In genomic region chr14:100317389-100317788, GRCh38 we compare ENCODE assay signal across 19 cellular contexts. TPM values are rescaled to one million over a fixed set of nuclear protein-coding genes. Genes with fewer than 3 reads are reported as not detected.
DNase-seq lines count a peak whose midpoint lies in the region; ATAC-seq and TF ChIP-seq lines count a peak whose summit lies in the region.
"Had no signal": no experiment of that assay in that cellular context is flagged by ENCODE, and none has a peak within 500 bp of the region (broad histone marks: within the 10 kb centered on the region; RNA-seq: fewer than 3 reads in every experiment).

No MANE protein-coding gene starts in this region.

- H3K4me3 ChIP-seq in muscle layer of colon (ENCODE audit: low read depth in 1 of 2, low read length in 2 of 2): peak overlapping the region in 1 of 2 donors; percentile 52
- no peak overlapping the region for H3K4me3 ChIP-seq in mammary epithelial cell (replicated peaks in 1 of 3; ENCODE audit: insufficient read depth in 1 of 3, low read depth in 2 of 3, low read length in 3 of 3)

- H3K36me3 ChIP-seq in muscle layer of colon (ENCODE audit: insufficient read depth, low read length) (no peaks in the 10 kb centered on the region), mammary epithelial cell (ENCODE audit: insufficient read depth, low read length) (no peaks in the 10 kb centered on the region)

- no peak for TF ChIP-seq CTCF in activated B cell treated with CpG ODN at 0.5 μM for 24 hours (IDR thresholded peaks at IDR 0.05)
- no peak for TF ChIP-seq CTCF in mammary epithelial cell (conservative IDR thresholded peaks at IDR 0.05 in 1 of 2, IDR thresholded peaks at IDR 0.05 in 1 of 2; ENCODE audit: extremely low read depth in 1 of 2, insufficient read depth in 1 of 2, low read depth in 1 of 2, low read length in 2 of 2)

- H3K27me3 ChIP-seq in muscle layer of colon (ENCODE audit: control insufficient read depth in 1 of 2, insufficient read depth in 2 of 2, low read length in 2 of 2) (no peaks in the 10 kb centered on the region), mammary epithelial cell (ENCODE audit: insufficient read depth, low read length) (no peaks in the 10 kb centered on the region)

- H3K27ac ChIP-seq in muscle layer of colon (ENCODE audit: low read depth, low read length) (no peak overlapping the region), mammary epithelial cell (ENCODE audit: insufficient read depth, low read depth, low read length) (no peak overlapping the region)

- POLR2A ChIA-PET in activated naive CD8-positive, alpha-beta T cell treated with anti-CD3 and anti-CD28 coated beads, Interleukin-2, amount 10 ng/mL, durations not matched to agents 7 days and 5 days (lab: Charles Lee): no interaction called here
- POLR2A ChIA-PET in activated B cell treated with CpG ODN at 0.5 μM for 24 hours (lab: Charles Lee): interaction anchor here (0.6 to 0.7 kb wide), 2 partner anchors 24 to 1696 kb away, joined by 3 to 9 read pairs; no protein-coding TSS in a partner anchor

- no peaks in the 10 kb centered on the region for H3K9me3 Mint-ChIP-seq in activated naive CD8-positive, alpha-beta T cell treated with anti-CD3 and anti-CD28 coated beads, Interleukin-2, amount 10 ng/mL, durations not matched to agents 7 days and 5 days
- H3K9me3 Mint-ChIP-seq in activated naive CD8-positive, alpha-beta T cell treated with anti-CD3 and anti-CD28 coated beads, Interleukin-2, amount 50 U/mL, for 24 hours: no peaks in the 10 kb centered on the region
- no peaks in the 10 kb centered on the region for H3K9me3 Mint-ChIP-seq in activated B cell treated with CpG ODN at 0.5 μM for 24 hours
- H3K9me3 Mint-ChIP-seq in stimulated activated naive B cell treated with anti-CD40 and anti-IgM and Interleukin-4, amounts not matched to agents 10 μg/mL and 1 μg/mL and 100 μg/mL, for 72 hours: no peaks in the 10 kb centered on the region
- H3K9me3 Mint-ChIP-seq: WTC11 had no signal

- H4K20me1 ChIP-seq in mammary epithelial cell (ENCODE audit: insufficient read depth, low read length): no peaks in the 10 kb centered on the region

- intact Hi-C loops in activated B cell treated with CpG ODN at 0.5 μM for 24 hours (cut with micrococcal nuclease): no loop called here
- intact Hi-C loops in mammary epithelial cell (cut with micrococcal nuclease): no loop called here

- 89% methylated on average over 6 of the region's 6 CpGs for WGBS in mammary epithelial cell (ENCODE audit: low coverage, missing lambda C conversion rate)

- no peak overlapping the region for H3K4me2 ChIP-seq in mammary epithelial cell (ENCODE audit: insufficient read depth, low read depth, low read length)

- CTCF ChIA-PET in activated B cell treated with CpG ODN at 0.5 μM for 24 hours (lab: Charles Lee): interaction anchor here (0.5 to 1.4 kb wide), 2 partner anchors 32 to 60 kb away, joined by 4 read pairs; no protein-coding TSS in a partner anchor
- CTCF ChIA-PET in mammary epithelial cell (lab: Charles Lee; ENCODE audit: low non-redundant PET): no interaction called here

- peaks cover 4% of the 10 kb centered on the region for H3K27me3 Mint-ChIP-seq in activated naive CD8-positive, alpha-beta T cell treated with anti-CD3 and anti-CD28 coated beads, Interleukin-2, amount 10 ng/mL, durations not matched to agents 7 days and 5 days
- H3K27me3 Mint-ChIP-seq in activated naive CD8-positive, alpha-beta T cell treated with anti-CD3 and anti-CD28 coated beads, Interleukin-2, amount 50 U/mL, for 24 hours: no peaks in the 10 kb centered on the region
- no peaks in the 10 kb centered on the region for H3K27me3 Mint-ChIP-seq in activated B cell treated with CpG ODN at 0.5 μM for 24 hours
- no peaks in the 10 kb centered on the region for H3K27me3 Mint-ChIP-seq in stimulated activated naive B cell treated with anti-CD40 and anti-IgM and Interleukin-4, amounts not matched to agents 10 μg/mL and 1 μg/mL and 100 μg/mL, for 72 hours

- ATAC-seq in activated naive CD8-positive, alpha-beta T cell treated with anti-CD3 and anti-CD28 coated beads, Interleukin-2, amount 10 ng/mL, durations not matched to agents 7 days and 5 days (ENCODE audit: low read depth): no peak
- ATAC-seq in activated naive CD8-positive, alpha-beta T cell treated with anti-CD3 and anti-CD28 coated beads, Interleukin-2, amount 50 U/mL, for 24 hours: no peak
- ATAC-seq in activated B cell treated with CpG ODN at 0.5 μM for 24 hours (ENCODE audit: low read depth): no peak
- no peak for ATAC-seq in stimulated activated naive B cell treated with anti-CD40 and anti-IgM and Interleukin-4, amounts not matched to agents 10 μg/mL and 1 μg/mL and 100 μg/mL, for 72 hours (replicated peaks)

- peaks cover 7% of the 10 kb centered on the region for H3K4me1 Mint-ChIP-seq in activated naive CD8-positive, alpha-beta T cell treated with anti-CD3 and anti-CD28 coated beads, Interleukin-2, amount 10 ng/mL, durations not matched to agents 7 days and 5 days
- H3K4me1 Mint-ChIP-seq in activated naive CD8-positive, alpha-beta T cell treated with anti-CD3 and anti-CD28 coated beads, Interleukin-2, amount 50 U/mL, for 24 hours: peaks cover 5% of the 10 kb centered on the region
- peaks cover 8% of the 10 kb centered on the region for H3K4me1 Mint-ChIP-seq in activated B cell treated with CpG ODN at 0.5 μM for 24 hours
- H3K4me1 Mint-ChIP-seq in stimulated activated naive B cell treated with anti-CD40 and anti-IgM and Interleukin-4, amounts not matched to agents 10 μg/mL and 1 μg/mL and 100 μg/mL, for 72 hours: peaks cover 5 to 25% of the 10 kb centered on the region in 2 donors

- peaks cover 9% of the 10 kb centered on the region for H3K4me1 ChIP-seq in muscle layer of colon (ENCODE audit: insufficient read depth, low read length)
- H3K4me1 ChIP-seq in mammary epithelial cell (ENCODE audit: insufficient read depth, low read length): peaks cover 25% of the 10 kb centered on the region

- H3K4me3 Mint-ChIP-seq in activated naive CD8-positive, alpha-beta T cell treated with anti-CD3 and anti-CD28 coated beads, Interleukin-2, amount 10 ng/mL, durations not matched to agents 7 days and 5 days: peak overlapping the region; percentile 78
- H3K4me3 Mint-ChIP-seq in activated naive CD8-positive, alpha-beta T cell treated with anti-CD3 and anti-CD28 coated beads, Interleukin-2, amount 50 U/mL, for 24 hours: no peak overlapping the region
- H3K4me3 Mint-ChIP-seq in activated B cell treated with CpG ODN at 0.5 μM for 24 hours: peak overlapping the region; percentile 80
- H3K4me3 Mint-ChIP-seq in stimulated activated naive B cell treated with anti-CD40 and anti-IgM and Interleukin-4, amounts not matched to agents 10 μg/mL and 1 μg/mL and 100 μg/mL, for 72 hours: peak overlapping the region; percentile 78 to 84
- H3K4me3 Mint-ChIP-seq: WTC11 had no signal

- no peaks in the 10 kb centered on the region for H3K79me2 ChIP-seq in mammary epithelial cell (ENCODE audit: insufficient read depth, low read length)

- dilution Hi-C loops in mammary epithelial cell (cut with HindIII; ENCODE audit: low sequenced_read_pairs): no loop called here

- peak overlapping the region; percentile 68 for H3K27ac Mint-ChIP-seq in activated naive CD8-positive, alpha-beta T cell treated with anti-CD3 and anti-CD28 coated beads, Interleukin-2, amount 10 ng/mL, durations not matched to agents 7 days and 5 days
- H3K27ac Mint-ChIP-seq in activated naive CD8-positive, alpha-beta T cell treated with anti-CD3 and anti-CD28 coated beads, Interleukin-2, amount 50 U/mL, for 24 hours: no peak overlapping the region
- peak overlapping the region; percentile 82 for H3K27ac Mint-ChIP-seq in activated B cell treated with CpG ODN at 0.5 μM for 24 hours
- peak overlapping the region; percentile 78 for H3K27ac Mint-ChIP-seq in stimulated activated naive B cell treated with anti-CD40 and anti-IgM and Interleukin-4, amounts not matched to agents 10 μg/mL and 1 μg/mL and 100 μg/mL, for 72 hours
- H3K27ac Mint-ChIP-seq: WTC11 had no signal

- DNase-seq in activated naive CD8-positive, alpha-beta T cell treated with anti-CD3 and anti-CD28 coated beads, Interleukin-2, amount 10 ng/mL, durations not matched to agents 7 days and 5 days: no peak
- DNase-seq in activated naive CD8-positive, alpha-beta T cell treated with anti-CD3 and anti-CD28 coated beads, Interleukin-2, amount 50 U/mL, for 24 hours: no peak
- no peak for DNase-seq in activated B cell treated with CpG ODN at 0.5 μM for 24 hours
- no peak for DNase-seq in stimulated activated naive B cell treated with anti-CD40 and anti-IgM and Interleukin-4, amounts not matched to agents 10 μg/mL and 1 μg/mL and 100 μg/mL, for 72 hours
- DNase-seq in NCI-H1417 (lab: John Stamatoyannopoulos, UW): no peak
- no peak for DNase-seq in mammary epithelial cell
- no peak for DNase-seq in stimulated activated CD4-positive, alpha-beta T cell treated with anti-CD3 and anti-CD28 coated beads, Interleukin-2, amount 100 ng/mL, for 48 hours
- DNase-seq: ACHN, dermis blood vessel endothelial cell, NCI-H187 had no signal

- H3K9ac ChIP-seq in muscle layer of colon (ENCODE audit: low read length) (peak overlapping the region; percentile 44), mammary epithelial cell (ENCODE audit: insufficient read depth, low read length) (no peak overlapping the region)

- BruUV-seq in mammary epithelial cell (replicated peaks; lab: Mats Ljungman, UMichigan): no TSS peak

- no peak overlapping the region for H2AFZ ChIP-seq in mammary epithelial cell (ENCODE audit: low read depth, low read length)

- no peaks in the 10 kb centered on the region for H3K36me3 Mint-ChIP-seq in activated naive CD8-positive, alpha-beta T cell treated with anti-CD3 and anti-CD28 coated beads, Interleukin-2, amount 10 ng/mL, durations not matched to agents 7 days and 5 days
- H3K36me3 Mint-ChIP-seq in activated naive CD8-positive, alpha-beta T cell treated with anti-CD3 and anti-CD28 coated beads, Interleukin-2, amount 50 U/mL, for 24 hours (ENCODE audit: low read depth): no peaks in the 10 kb centered on the region
- no peaks in the 10 kb centered on the region for H3K36me3 Mint-ChIP-seq in activated B cell treated with CpG ODN at 0.5 μM for 24 hours (ENCODE audit: low read depth)
- H3K36me3 Mint-ChIP-seq in stimulated activated naive B cell treated with anti-CD40 and anti-IgM and Interleukin-4, amounts not matched to agents 10 μg/mL and 1 μg/mL and 100 μg/mL, for 72 hours: no peaks in the 10 kb centered on the region
- H3K36me3 Mint-ChIP-seq: WTC11 had no signal

- in situ Hi-C loops in mammary epithelial cell (cut with MboI; ENCODE audit: low sequenced_read_pairs in 2 of 2): no loop called here

- H3K9me3 ChIP-seq in muscle layer of colon (ENCODE audit: low read length): no peaks in the 10 kb centered on the region
- no peaks in the 10 kb centered on the region for H3K9me3 ChIP-seq in mammary epithelial cell (replicated peaks; ENCODE audit: insufficient read depth, low read length)

RNA-seq across cellular contexts. Expression of gene SLC25A47, which starts 5.8 kb away (rescaled TPM):
- total RNA-seq in activated naive CD8-positive, alpha-beta T cell treated with anti-CD3 and anti-CD28 coated beads, Interleukin-2, amount 10 ng/mL, durations not matched to agents 7 days and 5 days: not detected
- total RNA-seq in activated B cell treated with CpG ODN at 0.5 μM for 24 hours (not detected in 2 replicates), mammary epithelial cell (not detected)
- not detected for polyA plus RNA-seq in mammary epithelial cell
- polyA minus RNA-seq in mammary epithelial cell: not detected
- total RNA-seq: activated CD8-positive, alpha-beta memory T cell treated with anti-CD3 and anti-CD28 coated beads for 36 hours; dermis blood vessel endothelial cell; lower leg skin; NCI-H460; pulmonary artery endothelial cell; Right ventricle myocardium superior; subcutaneous adipose tissue; T-helper 1 cell treated with Interleukin-12 subunit alpha and Interleukin-12 subunit beta and Interleukin-4 antibody, amounts not matched to agents 30 ng/mL and 1 ng/mL, for 36 hours; WTC11 had no signal

RNA-seq across cellular contexts. Expression of gene SLC25A29, which starts 11.1 kb away (rescaled TPM):
- 10 to 100 TPM; 17.3 to 18.1 TPM for total RNA-seq in activated naive CD8-positive, alpha-beta T cell treated with anti-CD3 and anti-CD28 coated beads, Interleukin-2, amount 10 ng/mL, durations not matched to agents 7 days and 5 days
- total RNA-seq in activated B cell treated with CpG ODN at 0.5 μM for 24 hours (20.6 and 28.8 TPM in 2 replicates), mammary epithelial cell (10 to 100 TPM in 1 of 2 donors, 1 to 10 TPM in 1; 8.0 to 29.7 TPM)
- 11.6 TPM for polyA plus RNA-seq in mammary epithelial cell
- 5.9 TPM for polyA minus RNA-seq in mammary epithelial cell

RNA-seq across cellular contexts. Expression of gene WDR25, which starts 58.9 kb away (rescaled TPM):
- 1 to 10 TPM; 6.1 to 8.4 TPM for total RNA-seq in activated naive CD8-positive, alpha-beta T cell treated with anti-CD3 and anti-CD28 coated beads, Interleukin-2, amount 10 ng/mL, durations not matched to agents 7 days and 5 days
- 5.6 and 6.0 TPM in 2 replicates for total RNA-seq in activated B cell treated with CpG ODN at 0.5 μM for 24 hours
- total RNA-seq in mammary epithelial cell: 10 to 100 TPM; 12.3 to 14.0 TPM
- polyA plus RNA-seq in mammary epithelial cell: 7.2 TPM
- polyA minus RNA-seq in mammary epithelial cell: 6.9 TPM
